Comparison of ENCODE assay signal across 27 cellular contexts in the genomic region with DNA sequence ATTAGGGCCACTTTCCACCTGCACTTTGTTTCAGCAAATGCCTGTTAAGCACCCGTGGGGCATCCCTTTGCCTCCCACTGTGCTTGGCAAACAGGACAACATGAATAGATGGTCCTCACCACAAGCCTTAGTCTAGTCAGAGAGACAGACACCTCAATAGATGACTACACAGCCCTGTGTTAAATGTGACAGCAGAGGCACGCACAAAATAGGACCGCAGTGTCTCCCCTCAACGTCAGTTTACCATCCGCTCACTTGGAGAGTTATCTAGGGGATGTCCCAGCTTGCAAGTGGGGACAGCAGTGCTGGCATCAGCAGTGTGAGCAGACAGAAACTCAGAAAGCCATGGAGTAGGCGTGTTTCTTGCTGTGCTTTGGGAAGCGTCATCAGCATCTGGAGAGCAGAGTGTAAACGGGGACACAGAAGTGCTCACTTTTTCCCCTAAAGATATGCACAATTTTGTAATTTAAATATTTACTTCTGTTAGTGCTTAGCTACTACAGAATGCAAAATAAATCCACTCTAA.
DNase-seq lines count a peak whose midpoint lies in the region; ATAC-seq and TF ChIP-seq lines count a peak whose summit lies in the region.
"Had no signal": no experiment of that assay in that cellular context is flagged by ENCODE, and none has a peak within 500 bp of the region (broad histone marks: within the 10 kb centered on the region; RNA-seq: fewer than 3 reads in every experiment).

No MANE protein-coding gene starts in this region.

- no peaks in the 10 kb centered on the region for H3K9me3 ChIP-seq in gastrocnemius medialis
- H3K9me3 ChIP-seq: breast epithelium, colonic mucosa, upper lobe of left lung had no signal

- peaks cover 34% of the 10 kb centered on the region for H3K4me1 Mint-ChIP-seq in stimulated activated memory B cell treated with anti-CD40 and anti-IgM and Interleukin-4, amounts not matched to agents 10 μg/mL and 1 μg/mL and 100 μg/mL, for 72 hours
- H3K4me1 Mint-ChIP-seq: activated CD4-positive, alpha-beta T cell treated with anti-CD3 and anti-CD28 coated beads, Interleukin-2, amount 10 ng/mL, durations not matched to agents 7 days and 5 days; CD4-positive, CD25-positive, alpha-beta regulatory T cell had no signal

- TF ChIP-seq POLR2A in gastrocnemius medialis (IDR thresholded peaks at IDR 0.05): no peak

- H3K27ac ChIP-seq in cingulate gyrus (ENCODE audit: low read depth, low read length) (peak overlapping the region; percentile 58), gastrocnemius medialis (no peak overlapping the region)
- H3K27ac ChIP-seq: colonic mucosa, neural progenitor cell, parathyroid adenoma had no signal

- TF ChIP-seq CTCF in gastrocnemius medialis (IDR thresholded peaks at IDR 0.05 in 4 of 5, conservative IDR thresholded peaks at IDR 0.05 in 1 of 5): no peak

- peak; percentile 18 for DNase-seq in COLO668 (lab: John Stamatoyannopoulos, UW; ENCODE audit: unreplicated experiment)
- DNase-seq in NCI-H146 treated with DMSO at 0.1 percent for 48 hours (lab: John Stamatoyannopoulos, UW; ENCODE audit: unreplicated experiment): peak; percentile 55
- DNase-seq in DMS153 treated with DMSO at 0.1 percent for 48 hours (lab: John Stamatoyannopoulos, UW; ENCODE audit: unreplicated experiment): no peak
- no peak for DNase-seq in gastrocnemius medialis
- DNase-seq in NCI-H1092 treated with DMSO at 0.1 percent for 48 hours (lab: John Stamatoyannopoulos, UW): no peak
- DNase-seq: activated CD4-positive, alpha-beta T cell treated with anti-CD3 and anti-CD28 coated beads, Interleukin-2, amount 10 ng/mL, durations not matched to agents 7 days and 5 days; activated naive CD4-positive, alpha-beta T cell treated with Interleukin-2 at 50 U/mL for 16 hours; activated T-cell treated with anti-CD3 and anti-CD28 coated beads, Interleukin-2, amount 50 U/mL, for 72 hours; CD4-positive, CD25-positive, alpha-beta regulatory T cell; colonic mucosa; effector memory CD4-positive, alpha-beta T cell; foreskin melanocyte; NCI-H1092; NCI-H2029 treated with DMSO at 0.1 percent for 48 hours; NCI-H2227 treated with DMSO at 0.1 percent for 48 hours; PC-3; SHP77 treated with DMSO at 0.1 percent for 48 hours; stimulated activated CD4-positive, alpha-beta T cell treated with anti-CD3 and anti-CD28 coated beads, Interleukin-2, amount 100 ng/mL, for 24 hours; T1000; upper lobe of left lung had no signal

- peaks cover 11 to 17% of the 10 kb centered on the region in 2 donors for H3K4me1 ChIP-seq in gastrocnemius medialis
- H3K4me1 ChIP-seq: colonic mucosa, parathyroid adenoma had no signal

- no peaks in the 10 kb centered on the region for H3K27me3 ChIP-seq in gastrocnemius medialis
- H3K27me3 ChIP-seq: breast epithelium, colonic mucosa, hepatocyte, neural progenitor cell, upper lobe of left lung had no signal

- in situ Hi-C loops in gastrocnemius medialis (cut with MboI; ENCODE audit: low sequenced_read_pairs in 4 of 4): no loop called here

- H3K9me3 Mint-ChIP-seq in stimulated activated memory B cell treated with anti-CD40 and anti-IgM and Interleukin-4, amounts not matched to agents 10 μg/mL and 1 μg/mL and 100 μg/mL, for 72 hours: no peaks in the 10 kb centered on the region
- H3K9me3 Mint-ChIP-seq: activated CD4-positive, alpha-beta T cell treated with anti-CD3 and anti-CD28 coated beads, Interleukin-2, amount 10 ng/mL, durations not matched to agents 7 days and 5 days; activated T-cell treated with anti-CD3 and anti-CD28 coated beads, Interleukin-2, amount 50 U/mL, for 72 hours; CD4-positive, CD25-positive, alpha-beta regulatory T cell; memory B cell had no signal

- H3K36me3 Mint-ChIP-seq in stimulated activated memory B cell treated with anti-CD40 and anti-IgM and Interleukin-4, amounts not matched to agents 10 μg/mL and 1 μg/mL and 100 μg/mL, for 72 hours: no peaks in the 10 kb centered on the region
- H3K36me3 Mint-ChIP-seq: CD4-positive, CD25-positive, alpha-beta regulatory T cell; memory B cell had no signal

- H3K4me3 ChIP-seq in gastrocnemius medialis: no peak overlapping the region
- H3K4me3 ChIP-seq: breast epithelium, colonic mucosa, hepatocyte, neural progenitor cell, upper lobe of left lung had no signal

- intact Hi-C loops in gastrocnemius medialis (cut with DNase I; ENCODE audit: low total_unique reads): no loop called here

- H3K4me3 Mint-ChIP-seq in stimulated activated memory B cell treated with anti-CD40 and anti-IgM and Interleukin-4, amounts not matched to agents 10 μg/mL and 1 μg/mL and 100 μg/mL, for 72 hours: no peak overlapping the region
- H3K4me3 Mint-ChIP-seq: activated CD4-positive, alpha-beta T cell treated with anti-CD3 and anti-CD28 coated beads, Interleukin-2, amount 10 ng/mL, durations not matched to agents 7 days and 5 days; activated T-cell treated with anti-CD3 and anti-CD28 coated beads, Interleukin-2, amount 50 U/mL, for 72 hours; CD4-positive, CD25-positive, alpha-beta regulatory T cell; memory B cell; neural progenitor cell had no signal

- no peak for ATAC-seq in stimulated activated memory B cell treated with anti-CD40 and anti-IgM and Interleukin-4, amounts not matched to agents 10 μg/mL and 1 μg/mL and 100 μg/mL, for 72 hours
- ATAC-seq in gastrocnemius medialis: no peak

- peaks cover 19% of the 10 kb centered on the region for H3K27me3 Mint-ChIP-seq in stimulated activated memory B cell treated with anti-CD40 and anti-IgM and Interleukin-4, amounts not matched to agents 10 μg/mL and 1 μg/mL and 100 μg/mL, for 72 hours

- H3K27ac Mint-ChIP-seq in stimulated activated memory B cell treated with anti-CD40 and anti-IgM and Interleukin-4, amounts not matched to agents 10 μg/mL and 1 μg/mL and 100 μg/mL, for 72 hours: peak overlapping the region; percentile 41
- H3K27ac Mint-ChIP-seq: activated CD4-positive, alpha-beta T cell treated with anti-CD3 and anti-CD28 coated beads, Interleukin-2, amount 10 ng/mL, durations not matched to agents 7 days and 5 days; activated T-cell treated with anti-CD3 and anti-CD28 coated beads, Interleukin-2, amount 50 U/mL, for 72 hours; CD4-positive, CD25-positive, alpha-beta regulatory T cell; memory B cell; neural progenitor cell had no signal

- no peaks in the 10 kb centered on the region for H3K36me3 ChIP-seq in gastrocnemius medialis
- H3K36me3 ChIP-seq: breast epithelium, colonic mucosa, neural progenitor cell, upper lobe of left lung had no signal

Comparison
In these comparisons a context has a peak if more than half of its experiments do, and no peak if none do; other contexts are left out.
1. DNase-seq: peak in COLO668 (single experiment) and NCI-H146 treated with DMSO at 0.1 percent for 48 hours (single experiment); none in DMS153 treated with DMSO at 0.1 percent for 48 hours (single experiment), gastrocnemius medialis (0 of 2) and NCI-H1092 treated with DMSO at 0.1 percent for 48 hours (single experiment).